Comparison of ENCODE assay signal across 1 cellular context in the genomic region with DNA sequence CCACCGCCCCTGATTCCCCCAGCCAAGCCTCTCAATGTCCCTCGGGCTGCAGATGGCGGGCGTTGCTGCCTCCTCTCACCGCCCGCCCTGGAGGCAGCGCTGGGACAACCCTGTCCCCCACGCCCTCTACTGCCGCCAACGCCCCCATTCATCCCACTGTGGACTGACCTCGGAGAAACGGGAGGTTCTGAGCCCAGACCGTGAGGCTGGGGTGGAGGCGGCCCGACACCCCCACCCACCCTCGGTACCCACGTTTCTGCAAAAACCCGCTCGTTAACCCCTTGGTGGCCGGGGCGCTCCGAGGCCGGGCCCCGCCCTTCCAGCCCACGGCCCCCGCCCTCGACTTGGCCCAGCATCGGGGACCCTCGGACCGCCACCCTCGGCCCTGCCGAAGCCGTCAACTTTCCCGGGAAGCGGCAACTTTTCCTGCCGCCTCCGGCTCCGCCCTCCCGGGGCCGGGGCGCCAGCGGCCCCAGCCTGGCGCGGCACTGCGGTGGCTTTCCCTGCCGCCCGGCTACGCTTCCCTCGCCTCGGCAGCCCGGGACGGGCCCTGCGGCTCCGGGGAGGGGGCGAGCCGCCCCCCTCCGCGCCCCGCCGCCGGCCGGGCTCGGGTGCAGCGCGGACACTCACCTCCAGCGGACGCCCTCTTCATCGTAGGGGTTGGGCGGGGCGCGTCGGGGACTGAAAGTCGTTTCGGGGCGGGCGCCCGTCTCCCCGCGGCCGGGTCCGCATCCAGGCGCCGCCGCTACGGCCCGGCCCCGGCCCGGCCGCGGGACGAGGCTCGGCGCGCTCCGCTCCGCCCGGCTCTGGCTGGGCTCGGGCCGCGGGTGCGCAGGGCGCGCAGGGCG.
TF ChIP-seq lines count a peak whose summit lies in the region.

No MANE protein-coding gene starts in this region.

TF ChIP-seq in HEK293, 187 proteins besides CTCF, POLR2A, EP300 and RAD21 (continued from another document):
- TF ChIP-seq, protein P1, sequence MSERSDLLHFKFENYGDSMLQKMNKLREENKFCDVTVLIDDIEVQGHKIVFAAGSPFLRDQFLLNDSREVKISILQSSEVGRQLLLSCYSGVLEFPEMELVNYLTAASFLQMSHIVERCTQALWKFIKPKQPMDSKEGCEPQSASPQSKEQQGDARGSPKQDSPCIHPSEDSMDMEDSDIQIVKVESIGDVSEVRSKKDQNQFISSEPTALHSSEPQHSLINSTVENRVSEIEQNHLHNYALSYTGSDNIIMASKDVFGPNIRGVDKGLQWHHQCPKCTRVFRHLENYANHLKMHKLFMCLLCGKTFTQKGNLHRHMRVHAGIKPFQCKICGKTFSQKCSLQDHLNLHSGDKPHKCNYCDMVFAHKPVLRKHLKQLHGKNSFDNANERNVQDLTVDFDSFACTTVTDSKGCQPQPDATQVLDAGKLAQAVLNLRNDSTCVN (tag by site-specific recombination; optimal IDR thresholded peaks at IDR 0.05): peak; percentile 34
- TF ChIP-seq ZNF174 (tag by site-specific recombination; IDR thresholded peaks at IDR 0.05): no peak
- no peak for TF ChIP-seq ZFP41 (tag by site-specific recombination; IDR thresholded peaks at IDR 0.05; ENCODE audit: borderline replicate concordance)
- 0 out of 2 replicates have a peak, but pooled peaks have one; percentile 60 for TF ChIP-seq ZEB2 (tag by site-specific recombination; IDR thresholded peaks at IDR 0.05)
- no peak for TF ChIP-seq ZIC2 (tag by site-specific recombination; IDR thresholded peaks at IDR 0.05)
- no peak for TF ChIP-seq ZSCAN16 (tag by site-specific recombination; IDR thresholded peaks at IDR 0.05)
- no peak for TF ChIP-seq ZNF76 (tag by site-specific recombination; IDR thresholded peaks at IDR 0.05; ENCODE audit: borderline replicate concordance, low read depth)
- TF ChIP-seq ZNF785 (tag by site-specific recombination; IDR thresholded peaks at IDR 0.05): no peak
- no peak for TF ChIP-seq ZNF510 (tag by site-specific recombination; IDR thresholded peaks at IDR 0.05; ENCODE audit: insufficient replicate concordance)
- TF ChIP-seq ZNF544 (tag by site-specific recombination; IDR thresholded peaks at IDR 0.05): no peak
- TF ChIP-seq ZNF660 (tag by site-specific recombination; IDR thresholded peaks at IDR 0.05): no peak
- TF ChIP-seq ZNF23 (tag by site-specific recombination; IDR thresholded peaks at IDR 0.05; ENCODE audit: borderline replicate concordance): no peak
- TF ChIP-seq PRDM10 (tag by site-specific recombination; IDR thresholded peaks at IDR 0.05): peak; percentile 33; the same call in 1 of the 2 replicates
- TF ChIP-seq ZNF48 (tag by site-specific recombination; IDR thresholded peaks at IDR 0.05): no peak
- no peak for TF ChIP-seq ZNF292 (tag by site-specific recombination; IDR thresholded peaks at IDR 0.05; ENCODE audit: borderline replicate concordance, low read depth)
- no peak for TF ChIP-seq GLI2 (tag by site-specific recombination; IDR thresholded peaks at IDR 0.05; ENCODE audit: borderline replicate concordance, low read depth)
- TF ChIP-seq ZNF266 (tag by site-specific recombination; IDR thresholded peaks at IDR 0.05; ENCODE audit: low read depth): no peak
- TF ChIP-seq ZFP3 (tag by site-specific recombination; IDR thresholded peaks at IDR 0.05; ENCODE audit: low read depth): no peak
- no peak for TF ChIP-seq ZNF280D (tag by site-specific recombination; IDR thresholded peaks at IDR 0.05)
- no peak for TF ChIP-seq ZNF248 (tag by site-specific recombination; IDR thresholded peaks at IDR 0.05)
- TF ChIP-seq, protein P2, sequence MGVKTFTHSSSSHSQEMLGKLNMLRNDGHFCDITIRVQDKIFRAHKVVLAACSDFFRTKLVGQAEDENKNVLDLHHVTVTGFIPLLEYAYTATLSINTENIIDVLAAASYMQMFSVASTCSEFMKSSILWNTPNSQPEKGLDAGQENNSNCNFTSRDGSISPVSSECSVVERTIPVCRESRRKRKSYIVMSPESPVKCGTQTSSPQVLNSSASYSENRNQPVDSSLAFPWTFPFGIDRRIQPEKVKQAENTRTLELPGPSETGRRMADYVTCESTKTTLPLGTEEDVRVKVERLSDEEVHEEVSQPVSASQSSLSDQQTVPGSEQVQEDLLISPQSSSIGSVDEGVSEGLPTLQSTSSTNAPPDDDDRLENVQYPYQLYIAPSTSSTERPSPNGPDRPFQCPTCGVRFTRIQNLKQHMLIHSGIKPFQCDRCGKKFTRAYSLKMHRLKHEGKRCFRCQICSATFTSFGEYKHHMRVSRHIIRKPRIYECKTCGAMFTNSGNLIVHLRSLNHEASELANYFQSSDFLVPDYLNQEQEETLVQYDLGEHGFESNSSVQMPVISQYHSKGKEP (tag by site-specific recombination; IDR thresholded peaks at IDR 0.05): no peak
- no peak for TF ChIP-seq MYNN (tag by site-specific recombination; IDR thresholded peaks at IDR 0.05; ENCODE audit: borderline replicate concordance)
- no peak for TF ChIP-seq ZNF354C (tag by site-specific recombination; IDR thresholded peaks at IDR 0.05; ENCODE audit: borderline replicate concordance, low read depth)
